In genomic region chr2:98479959-98480524, GRCh38 we compare ENCODE assay signal across 8 cellular contexts. TPM values are rescaled to one million over a fixed set of nuclear protein-coding genes. Genes with fewer than 3 reads are reported as not detected.
DNase-seq lines count a peak whose midpoint lies in the region; ATAC-seq and TF ChIP-seq lines count a peak whose summit lies in the region.

No MANE protein-coding gene starts in this region.

- ATAC-seq in HG03066 (IDR thresholded peaks at IDR 0.05; ENCODE audit: low read depth, unreplicated experiment), result peak; percentile 39

- peaks cover 62% of the 10 kb centered on the region for H3K4me1 Mint-ChIP-seq in mesothelial cell of epicardium

- 3% methylated on average over 4 of the region's 4 CpGs for WGBS in mammary epithelial cell (ENCODE audit: low coverage, missing lambda C conversion rate)

- peak overlapping the region; percentile 74 for H3K27ac ChIP-seq in mammary epithelial cell (ENCODE audit: insufficient read depth, low read depth, low read length)

- no peak overlapping the region for H3K4me3 Mint-ChIP-seq in mesothelial cell of epicardium

- no peaks in the 10 kb centered on the region for H3K36me3 ChIP-seq in mammary epithelial cell (ENCODE audit: insufficient read depth, low read length)

- H3K4me1 ChIP-seq in mammary epithelial cell (ENCODE audit: insufficient read depth, low read length), result peaks cover 57% of the 10 kb centered on the region

- no peak overlapping the region for H3K4me3 ChIP-seq in mammary epithelial cell (replicated peaks in 1 of 3; ENCODE audit: insufficient read depth in 1 of 3, low read depth in 2 of 3, low read length in 3 of 3)

- CTCF ChIA-PET in mammary epithelial cell (lab: Charles Lee; ENCODE audit: low non-redundant PET), result no interaction called here

- DNase-seq in NCI-H2107 treated with DMSO at 0.1 percent for 48 hours (lab: John Stamatoyannopoulos, UW; ENCODE audit: unreplicated experiment) (peak; percentile 22), NCI-H2107 (lab: John Stamatoyannopoulos, UW) (no peak), RPMI8226 (peak; percentile 94), mammary epithelial cell (peak; percentile 99), mesothelial cell of epicardium (ENCODE audit: low spot score in 2 of 2, unreplicated experiment in 2 of 2) (peak in 1 of 2 experiments; percentile 64), NCI-H187 (lab: John Stamatoyannopoulos, UW) (no peak), amniotic stem cell (lab: John Stamatoyannopoulos, UW) (no peak)

- H3K79me2 ChIP-seq in mammary epithelial cell (ENCODE audit: insufficient read depth, low read length), result peaks cover 53% of the 10 kb centered on the region

- no peaks in the 10 kb centered on the region for H3K9me3 ChIP-seq in mammary epithelial cell (replicated peaks; ENCODE audit: insufficient read depth, low read length)

- H3K9ac ChIP-seq in mammary epithelial cell (ENCODE audit: insufficient read depth, low read length), result peak overlapping the region; percentile 71

- dilution Hi-C loops in mammary epithelial cell (cut with HindIII; ENCODE audit: low sequenced_read_pairs), result no loop called here

- intact Hi-C loops in mammary epithelial cell (cut with micrococcal nuclease), result loop anchor here (5.0 kb wide), 1 partner anchor 33 kb away; no protein-coding TSS in a partner anchor

- no peaks in the 10 kb centered on the region for H3K36me3 Mint-ChIP-seq in mesothelial cell of epicardium

- H4K20me1 ChIP-seq in mammary epithelial cell (ENCODE audit: insufficient read depth, low read length), result no peaks in the 10 kb centered on the region

- TF ChIP-seq CTCF in mammary epithelial cell (conservative IDR thresholded peaks at IDR 0.05 in 1 of 2, IDR thresholded peaks at IDR 0.05 in 1 of 2; ENCODE audit: extremely low read depth in 1 of 2, insufficient read depth in 1 of 2, low read depth in 1 of 2, low read length in 2 of 2) (no peak), mesothelial cell of epicardium (IDR thresholded peaks at IDR 0.05; ENCODE audit: unreplicated experiment) (no peak)

- no peaks in the 10 kb centered on the region for H3K27me3 Mint-ChIP-seq in mesothelial cell of epicardium (ENCODE audit: low read depth)

- no TSS peak for BruUV-seq in mammary epithelial cell (replicated peaks; lab: Mats Ljungman, UMichigan)

- H2AFZ ChIP-seq in mammary epithelial cell (ENCODE audit: low read depth, low read length), result no peak overlapping the region

- H3K27ac Mint-ChIP-seq in mesothelial cell of epicardium, result peak overlapping the region; percentile 69

- peak overlapping the region; percentile 60 for H3K4me2 ChIP-seq in mammary epithelial cell (ENCODE audit: insufficient read depth, low read depth, low read length)

- H3K27me3 ChIP-seq in mammary epithelial cell (ENCODE audit: insufficient read depth, low read length), result no peaks in the 10 kb centered on the region

- in situ Hi-C loops in mammary epithelial cell (cut with MboI; ENCODE audit: low sequenced_read_pairs in 2 of 2), result no loop called here

- H3K9me3 Mint-ChIP-seq in mesothelial cell of epicardium, result no peaks in the 10 kb centered on the region

RNA-seq across cellular contexts. Expression of gene INPP4A, which starts 35.4 kb away (rescaled TPM):
- total RNA-seq in mammary epithelial cell (10 to 100 TPM; 26.3 to 36.5 TPM), mesothelial cell of epicardium (37.3 to 40.7 TPM (median 37.3 TPM) in 3 replicates)
- 10.1 TPM for polyA plus RNA-seq in mammary epithelial cell
- polyA minus RNA-seq in mammary epithelial cell, result 25.8 TPM

Comparison
In these comparisons a context has a peak if more than half of its experiments do, and no peak if none do; other contexts are left out.
1. DNase-seq: peak in NCI-H2107 treated with DMSO at 0.1 percent for 48 hours (single experiment), RPMI8226 (single experiment) and mammary epithelial cell (single experiment); none in NCI-H2107 (single experiment), NCI-H187 (0 of 2) and amniotic stem cell (single experiment).